18 cellular contexts compared by ENCODE assay signal in genomic region chr9:132729235-132729890, GRCh38.
"Had no signal": no experiment of that assay in that cellular context is flagged by ENCODE, and none has a peak within 500 bp of the region (broad histone marks: within the 10 kb centered on the region; RNA-seq: fewer than 3 reads in every experiment).

No MANE protein-coding gene starts in this region.

- H3K4me3 Mint-ChIP-seq: activated CD4-positive, alpha-beta T cell treated with anti-CD3 and anti-CD28 coated beads, Interleukin-2, amount 10 ng/mL, durations not matched to agents 24 days and 14 days; activated naive CD8-positive, alpha-beta T cell treated with anti-CD3 and anti-CD28 coated beads, Interleukin-2, amount 10 ng/mL, durations not matched to agents 7 days and 5 days; brain; effector memory CD8-positive, alpha-beta T cell; memory B cell; natural killer cell; stimulated activated naive CD8-positive, alpha-beta T cell treated with anti-CD3 and anti-CD28 coated beads, Interleukin-15, amount 100 ng/mL, for 72 hours; T-helper 2 cell treated with Interferon-gamma antibody and Interleukin-4, amounts not matched to agents 5 μg/mL and 100 μg/mL, for 36 hours had no signal

- H3K9me3 Mint-ChIP-seq: activated CD4-positive, alpha-beta T cell treated with anti-CD3 and anti-CD28 coated beads, Interleukin-2, amount 10 ng/mL, durations not matched to agents 24 days and 14 days; activated naive CD8-positive, alpha-beta T cell treated with anti-CD3 and anti-CD28 coated beads, Interleukin-2, amount 10 ng/mL, durations not matched to agents 7 days and 5 days; effector memory CD8-positive, alpha-beta T cell; memory B cell; natural killer cell; stimulated activated naive CD8-positive, alpha-beta T cell treated with anti-CD3 and anti-CD28 coated beads, Interleukin-15, amount 100 ng/mL, for 72 hours; T-helper 2 cell treated with Interferon-gamma antibody and Interleukin-4, amounts not matched to agents 5 μg/mL and 100 μg/mL, for 36 hours had no signal

- H3K36me3 ChIP-seq: spleen, uterus had no signal

- H3K27ac Mint-ChIP-seq: activated CD4-positive, alpha-beta T cell treated with anti-CD3 and anti-CD28 coated beads, Interleukin-2, amount 10 ng/mL, durations not matched to agents 24 days and 14 days; activated naive CD8-positive, alpha-beta T cell treated with anti-CD3 and anti-CD28 coated beads, Interleukin-2, amount 10 ng/mL, durations not matched to agents 7 days and 5 days; effector memory CD8-positive, alpha-beta T cell; memory B cell; natural killer cell; progenitor cell of endocrine pancreas; stimulated activated naive CD8-positive, alpha-beta T cell treated with anti-CD3 and anti-CD28 coated beads, Interleukin-15, amount 100 ng/mL, for 72 hours; T-helper 2 cell treated with Interferon-gamma antibody and Interleukin-4, amounts not matched to agents 5 μg/mL and 100 μg/mL, for 36 hours had no signal

- H3K36me3 Mint-ChIP-seq: activated naive CD8-positive, alpha-beta T cell treated with anti-CD3 and anti-CD28 coated beads, Interleukin-2, amount 10 ng/mL, durations not matched to agents 7 days and 5 days; brain; memory B cell; natural killer cell had no signal

- H3K4me3 ChIP-seq: spleen, uterus had no signal

- H3K9me3 ChIP-seq: spleen, uterus had no signal

- H3K4me1 ChIP-seq: spleen, uterus had no signal

- ATAC-seq: effector memory CD8-positive, alpha-beta T cell; left lobe of liver; natural killer cell; right cardiac atrium; stimulated activated naive CD8-positive, alpha-beta T cell treated with anti-CD3 and anti-CD28 coated beads, Interleukin-15, amount 100 ng/mL, for 72 hours had no signal

- H3K4me1 Mint-ChIP-seq: activated CD4-positive, alpha-beta T cell treated with anti-CD3 and anti-CD28 coated beads, Interleukin-2, amount 10 ng/mL, durations not matched to agents 24 days and 14 days; activated naive CD8-positive, alpha-beta T cell treated with anti-CD3 and anti-CD28 coated beads, Interleukin-2, amount 10 ng/mL, durations not matched to agents 7 days and 5 days; memory B cell; natural killer cell; stimulated activated naive CD8-positive, alpha-beta T cell treated with anti-CD3 and anti-CD28 coated beads, Interleukin-15, amount 100 ng/mL, for 72 hours had no signal

- H3K27me3 ChIP-seq: uterus had no signal

- DNase-seq: activated CD4-positive, alpha-beta T cell treated with anti-CD3 and anti-CD28 coated beads, Interleukin-2, amount 10 ng/mL, durations not matched to agents 24 days and 14 days; activated CD4-positive, CD25-positive, alpha-beta regulatory T cell; activated gamma-delta T cell treated with Interleukin-2 at 50 U/mL for 16 hours; activated naive CD8-positive, alpha-beta T cell treated with anti-CD3 and anti-CD28 coated beads, Interleukin-2, amount 10 ng/mL, durations not matched to agents 7 days and 5 days; dermis blood vessel endothelial cell; effector memory CD8-positive, alpha-beta T cell; natural killer cell; occipital lobe; right cardiac atrium; spleen; stimulated activated naive CD8-positive, alpha-beta T cell treated with anti-CD3 and anti-CD28 coated beads, Interleukin-15, amount 100 ng/mL, for 72 hours; SW 1271; uterus had no signal

- H3K27ac ChIP-seq: spleen, uterus had no signal
